In genomic region chrX:50813843-50814661, GRCh38 we compare ENCODE assay signal across 9 cellular contexts. TPM values are rescaled to one million over a fixed set of nuclear protein-coding genes. Genes with fewer than 3 reads are reported as not detected.
DNase-seq lines count a peak whose midpoint lies in the region; ATAC-seq, FAIRE-seq and TF ChIP-seq lines count a peak whose summit lies in the region.
"Had no signal": no experiment of that assay in that cellular context is flagged by ENCODE, and none has a peak within 500 bp of the region (broad histone marks: within the 10 kb centered on the region; RNA-seq: fewer than 3 reads in every experiment).

A gene with protein sequence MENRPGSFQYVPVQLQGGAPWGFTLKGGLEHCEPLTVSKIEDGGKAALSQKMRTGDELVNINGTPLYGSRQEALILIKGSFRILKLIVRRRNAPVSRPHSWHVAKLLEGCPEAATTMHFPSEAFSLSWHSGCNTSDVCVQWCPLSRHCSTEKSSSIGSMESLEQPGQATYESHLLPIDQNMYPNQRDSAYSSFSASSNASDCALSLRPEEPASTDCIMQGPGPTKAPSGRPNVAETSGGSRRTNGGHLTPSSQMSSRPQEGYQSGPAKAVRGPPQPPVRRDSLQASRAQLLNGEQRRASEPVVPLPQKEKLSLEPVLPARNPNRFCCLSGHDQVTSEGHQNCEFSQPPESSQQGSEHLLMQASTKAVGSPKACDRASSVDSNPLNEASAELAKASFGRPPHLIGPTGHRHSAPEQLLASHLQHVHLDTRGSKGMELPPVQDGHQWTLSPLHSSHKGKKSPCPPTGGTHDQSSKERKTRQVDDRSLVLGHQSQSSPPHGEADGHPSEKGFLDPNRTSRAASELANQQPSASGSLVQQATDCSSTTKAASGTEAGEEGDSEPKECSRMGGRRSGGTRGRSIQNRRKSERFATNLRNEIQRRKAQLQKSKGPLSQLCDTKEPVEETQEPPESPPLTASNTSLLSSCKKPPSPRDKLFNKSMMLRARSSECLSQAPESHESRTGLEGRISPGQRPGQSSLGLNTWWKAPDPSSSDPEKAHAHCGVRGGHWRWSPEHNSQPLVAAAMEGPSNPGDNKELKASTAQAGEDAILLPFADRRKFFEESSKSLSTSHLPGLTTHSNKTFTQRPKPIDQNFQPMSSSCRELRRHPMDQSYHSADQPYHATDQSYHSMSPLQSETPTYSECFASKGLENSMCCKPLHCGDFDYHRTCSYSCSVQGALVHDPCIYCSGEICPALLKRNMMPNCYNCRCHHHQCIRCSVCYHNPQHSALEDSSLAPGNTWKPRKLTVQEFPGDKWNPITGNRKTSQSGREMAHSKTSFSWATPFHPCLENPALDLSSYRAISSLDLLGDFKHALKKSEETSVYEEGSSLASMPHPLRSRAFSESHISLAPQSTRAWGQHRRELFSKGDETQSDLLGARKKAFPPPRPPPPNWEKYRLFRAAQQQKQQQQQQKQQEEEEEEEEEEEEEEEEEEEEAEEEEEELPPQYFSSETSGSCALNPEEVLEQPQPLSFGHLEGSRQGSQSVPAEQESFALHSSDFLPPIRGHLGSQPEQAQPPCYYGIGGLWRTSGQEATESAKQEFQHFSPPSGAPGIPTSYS (N-terminal part only) (minus strand): TSS chrX:50814194. CDS start chrX:50814018, 176 bp downstream.

- no peak for ATAC-seq in naive thymus-derived CD8-positive, alpha-beta T cell
- ATAC-seq in GM21723 (IDR thresholded peaks at IDR 0.05; ENCODE audit: unreplicated experiment) (no peak), GM21515 (IDR thresholded peaks at IDR 0.05; ENCODE audit: unreplicated experiment) (no peak)

- peaks cover 12 to 49% (median 24%) of the 10 kb centered on the region in 5 donors for H3K27me3 Mint-ChIP-seq in naive thymus-derived CD8-positive, alpha-beta T cell

- POLR2A ChIA-PET in BJ (lab: Charles Lee), result no interaction called here
- POLR2A ChIA-PET in naive thymus-derived CD8-positive, alpha-beta T cell (lab: Charles Lee), result no interaction called here

- no peak for TF ChIP-seq CTCF in BJ (IDR thresholded peaks at IDR 0.05; ENCODE audit: insufficient read depth, low read depth, low read length)

- no peaks in the 10 kb centered on the region for H3K36me3 ChIP-seq in BJ (ENCODE audit: control insufficient read depth, insufficient read depth, low read length)

- H3K4me3 ChIP-seq in BJ (ENCODE audit: low read depth, low read length), result peak within 1 kb of the TSS; percentile 44

- CTCF ChIA-PET in BJ (lab: Yijun Ruan, JAX), result interaction anchor here (0.6 kb wide), 2 partner anchors 28 to 88 kb away, joined by 3 to 5 read pairs; no protein-coding TSS in a partner anchor

- DNase-seq in BJ (ENCODE audit: low read depth) (no peak), SK-MEL-5 (ENCODE audit: low read depth, low spot score) (peak; percentile 70), frontal cortex (ENCODE audit: low spot score in 2 of 2) (peak; percentile 38 to 65), NCI-H2171 treated with DMSO at 0.1 percent for 48 hours (lab: John Stamatoyannopoulos, UW) (no peak)
- DNase-seq in naive thymus-derived CD8-positive, alpha-beta T cell, result no peak
- DNase-seq in stimulated activated CD4-positive, alpha-beta T cell treated with anti-CD3 and anti-CD28 coated beads, Interleukin-1b, Interleukin-23, amount 100 ng/mL, for 48 hours, result no peak

- H3K9me3 Mint-ChIP-seq in naive thymus-derived CD8-positive, alpha-beta T cell, result peaks cover 0 to 2% (median 0%) of the 10 kb centered on the region in 9 donors
- H3K9me3 Mint-ChIP-seq: central memory CD8-positive, alpha-beta T cell had no signal

- H3K36me3 Mint-ChIP-seq in naive thymus-derived CD8-positive, alpha-beta T cell, result no peaks in the 10 kb centered on the region

- H3K27ac Mint-ChIP-seq in naive thymus-derived CD8-positive, alpha-beta T cell, result no peak within 1 kb of the TSS

- in situ Hi-C loops in SK-MEL-5 (cut with HindIII; ENCODE audit: low pct_unique_long_range_greater_than_20kb, low sequenced_read_pairs), result no loop called here

- H3K4me1 Mint-ChIP-seq in naive thymus-derived CD8-positive, alpha-beta T cell, result peaks cover 0 to 9% (median 4%) of the 10 kb centered on the region in 4 donors
- H3K4me1 Mint-ChIP-seq: central memory CD8-positive, alpha-beta T cell had no signal

- H3K4me3 Mint-ChIP-seq in naive thymus-derived CD8-positive, alpha-beta T cell, result peak within 1 kb of the TSS in 8 of 10 donors; percentile 19 to 61 (median 49)
- H3K4me3 Mint-ChIP-seq: central memory CD8-positive, alpha-beta T cell had no signal

- H3K27me3 ChIP-seq in BJ (ENCODE audit: control insufficient read depth, insufficient read depth, low read length), result no peaks in the 10 kb centered on the region

- FAIRE-seq in frontal cortex (lab: Jason Lieb, UNC), result no peak

RNA-seq across cellular contexts. Expression of the gene that starts here (rescaled TPM):
- 0.50 and 0.59 TPM in 2 replicates for polyA plus RNA-seq in BJ (2011; rRNA removed)
- polyA minus RNA-seq in BJ (2011; rRNA and poly(A)+ RNA removed), result 0.67 and 0.76 TPM in 2 replicates
- 3.0 TPM in 2 replicates for total RNA-seq in SK-MEL-5 (2014; rRNA removed; shearing (Covaris generic))
- polyA plus RNA-seq in SK-MEL-5 (2015; cell fraction: cytosol; rRNA removed), result 3.2 and 4.1 TPM in 2 replicates
- polyA plus RNA-seq in SK-MEL-5 (2015; cell fraction: nucleus; rRNA removed), result 4.6 and 5.8 TPM in 2 replicates
- 1.6 TPM for total RNA-seq in frontal cortex
- total RNA-seq in naive thymus-derived CD8-positive, alpha-beta T cell, result not detected
- not detected for polyA plus RNA-seq in naive thymus-derived CD8-positive, alpha-beta T cell

Comparison
In these comparisons a context has a peak if more than half of its experiments do, and no peak if none do; other contexts are left out.
1. DNase-seq: peak in SK-MEL-5 (single experiment) and frontal cortex (2 of 2); none in BJ (single experiment), naive thymus-derived CD8-positive, alpha-beta T cell (0 of 10), NCI-H2171 treated with DMSO at 0.1 percent for 48 hours (single experiment) and stimulated activated CD4-positive, alpha-beta T cell treated with anti-CD3 and anti-CD28 coated beads, Interleukin-1b, Interleukin-23, amount 100 ng/mL, for 48 hours (single experiment).